ENCODE assay signal across 18 cellular contexts in the genomic region with DNA sequence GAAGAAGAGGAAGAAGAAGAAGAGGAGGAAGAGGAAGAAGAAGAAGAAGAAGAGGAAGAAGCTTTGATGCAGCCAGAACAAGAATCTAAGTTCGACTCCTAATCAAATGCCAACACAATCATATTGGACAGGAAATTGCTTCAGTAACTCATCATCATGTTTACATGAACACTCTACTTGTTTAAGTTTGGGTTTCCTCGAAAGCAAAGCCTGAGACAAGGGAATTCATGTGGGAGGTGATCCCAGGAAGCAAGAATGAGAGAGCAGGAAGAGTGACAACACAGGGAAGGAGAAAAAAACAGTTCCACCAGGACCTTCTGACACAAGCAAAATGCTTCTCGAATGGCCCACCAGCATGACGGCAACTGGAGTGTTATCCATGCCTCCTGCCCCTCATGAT.
DNase-seq lines count a peak whose midpoint lies in the region; ATAC-seq and TF ChIP-seq lines count a peak whose summit lies in the region.
"Had no signal": no experiment of that assay in that cellular context is flagged by ENCODE, and none has a peak within 500 bp of the region (broad histone marks: within the 10 kb centered on the region; RNA-seq: fewer than 3 reads in every experiment).

No MANE protein-coding gene starts in this region.

- H3K4me1 Mint-ChIP-seq in MCF 10A (ENCODE audit: insufficient read depth, unreplicated experiment): no peaks in the 10 kb centered on the region
- H3K4me1 Mint-ChIP-seq: CD4-positive, CD25-positive, alpha-beta regulatory T cell; CD8-positive, alpha-beta memory T cell; GM23338 had no signal

- H3K4me1 ChIP-seq in mammary epithelial cell (ENCODE audit: insufficient read depth, low read length): no peaks in the 10 kb centered on the region
- H3K4me1 ChIP-seq: BE2C, Caco-2 had no signal

- peaks cover 3% of the 10 kb centered on the region for H4K20me1 ChIP-seq in mammary epithelial cell (ENCODE audit: insufficient read depth, low read length)

- dilution Hi-C loops in mammary epithelial cell (cut with HindIII; ENCODE audit: low sequenced_read_pairs): no loop called here

- in situ Hi-C loops in mammary epithelial cell (cut with MboI; ENCODE audit: low sequenced_read_pairs in 2 of 2): no loop called here

- no peak overlapping the region for H3K9ac ChIP-seq in mammary epithelial cell (ENCODE audit: insufficient read depth, low read length)

- no peak overlapping the region for H3K4me2 ChIP-seq in mammary epithelial cell (ENCODE audit: insufficient read depth, low read depth, low read length)
- H3K4me2 ChIP-seq: GM23338 had no signal

- H3K9me3 ChIP-seq in mammary epithelial cell (replicated peaks; ENCODE audit: insufficient read depth, low read length): no peaks in the 10 kb centered on the region
- H3K9me3 ChIP-seq: BE2C, Caco-2 had no signal

- H3K36me3 ChIP-seq in mammary epithelial cell (ENCODE audit: insufficient read depth, low read length): no peaks in the 10 kb centered on the region
- H3K36me3 ChIP-seq: BE2C had no signal

- H3K4me3 ChIP-seq in mammary epithelial cell (replicated peaks in 1 of 3; ENCODE audit: insufficient read depth in 1 of 3, low read depth in 2 of 3, low read length in 3 of 3): no peak overlapping the region
- no peak overlapping the region for H3K4me3 ChIP-seq in choroid plexus epithelial cell (ENCODE audit: low read depth, low read length)
- H3K4me3 ChIP-seq: GM12878, GM23338 had no signal

- POLR2A ChIA-PET in MCF 10A (lab: Yijun Ruan, JAX): interaction anchor here (1.2 kb wide), 1 partner anchor 685 kb away, joined by 4 read pairs; a partner anchor contains a TSS

- CTCF ChIA-PET in MCF 10A (lab: Yijun Ruan, JAX) (no interaction called here), mammary epithelial cell (lab: Charles Lee; ENCODE audit: low non-redundant PET) (no interaction called here)

- intact Hi-C loops in MCF 10A (cut with micrococcal nuclease): no loop called here
- intact Hi-C loops in mammary epithelial cell (cut with micrococcal nuclease): no loop called here

- DNase-seq in MCF 10A (ENCODE audit: unreplicated experiment) (peak; percentile 16), mammary epithelial cell (no peak), H4 (ENCODE audit: low spot score) (peak; percentile 53), choroid plexus epithelial cell (ENCODE audit: low read depth) (peak; percentile 6), AML-193 (lab: John Stamatoyannopoulos, UW) (no peak), COLO668 (lab: John Stamatoyannopoulos, UW; ENCODE audit: unreplicated experiment) (no peak)
- DNase-seq: 8988T; BE2C; C1 segment of cervical spinal cord; Caco-2; CD4-positive, CD25-positive, alpha-beta regulatory T cell; CD8-positive, alpha-beta memory T cell; H7; KG1 had no signal

- no peak overlapping the region for H3K27ac ChIP-seq in mammary epithelial cell (ENCODE audit: insufficient read depth, low read depth, low read length)

- H3K27ac Mint-ChIP-seq in MCF 10A (ENCODE audit: low read depth, unreplicated experiment): no peak overlapping the region
- H3K27ac Mint-ChIP-seq: CD4-positive, CD25-positive, alpha-beta regulatory T cell; CD8-positive, alpha-beta memory T cell; GM23338 had no signal

- peaks cover 62% of the 10 kb centered on the region for H3K27me3 Mint-ChIP-seq in MCF 10A (ENCODE audit: insufficient read depth, unreplicated experiment)
- H3K27me3 Mint-ChIP-seq: CD4-positive, CD25-positive, alpha-beta regulatory T cell had no signal

- no peaks in the 10 kb centered on the region for H3K79me2 ChIP-seq in mammary epithelial cell (ENCODE audit: insufficient read depth, low read length)

- BruUV-seq in MCF 10A (replicated peaks; lab: Mats Ljungman, UMichigan): no TSS peak
- BruUV-seq in mammary epithelial cell (replicated peaks; lab: Mats Ljungman, UMichigan): no TSS peak

- H3K36me3 Mint-ChIP-seq in MCF 10A (ENCODE audit: insufficient read depth, unreplicated experiment): no peaks in the 10 kb centered on the region
- H3K36me3 Mint-ChIP-seq: CD4-positive, CD25-positive, alpha-beta regulatory T cell; CD8-positive, alpha-beta memory T cell had no signal

- no peak for ATAC-seq in GM21619 (IDR thresholded peaks at IDR 0.05; ENCODE audit: unreplicated experiment)
- ATAC-seq: GM12878, GM23338, HCT116 had no signal

- no peak overlapping the region for H3K4me3 Mint-ChIP-seq in MCF 10A (ENCODE audit: unreplicated experiment)
- H3K4me3 Mint-ChIP-seq: CD4-positive, CD25-positive, alpha-beta regulatory T cell; CD8-positive, alpha-beta memory T cell; GM23338 had no signal

- no peaks in the 10 kb centered on the region for H3K9me3 Mint-ChIP-seq in MCF 10A (ENCODE audit: unreplicated experiment)
- H3K9me3 Mint-ChIP-seq: CD8-positive, alpha-beta memory T cell; GM23338 had no signal

- 68% methylated on average over 4 of the region's 4 CpGs for WGBS in mammary epithelial cell (ENCODE audit: low coverage, missing lambda C conversion rate)

- TF ChIP-seq CTCF in MCF 10A (IDR thresholded peaks at IDR 0.05; ENCODE audit: unreplicated experiment): no peak
- no peak for TF ChIP-seq CTCF in mammary epithelial cell (conservative IDR thresholded peaks at IDR 0.05 in 1 of 2, IDR thresholded peaks at IDR 0.05 in 1 of 2; ENCODE audit: extremely low read depth in 1 of 2, insufficient read depth in 1 of 2, low read depth in 1 of 2, low read length in 2 of 2)
- TF ChIP-seq CTCF in choroid plexus epithelial cell (conservative IDR thresholded peaks at IDR 0.05; ENCODE audit: low read depth, low read length): no peak

- H3K27me3 ChIP-seq in mammary epithelial cell (ENCODE audit: insufficient read depth, low read length): no peaks in the 10 kb centered on the region
- H3K27me3 ChIP-seq: BE2C had no signal

- H2AFZ ChIP-seq in mammary epithelial cell (ENCODE audit: low read depth, low read length): no peak overlapping the region
- H2AFZ ChIP-seq: GM23338 had no signal

Comparison
In these comparisons a context has a peak if more than half of its experiments do, and no peak if none do; other contexts are left out.
1. DNase-seq: peak in MCF 10A (single experiment), H4 (single experiment) and choroid plexus epithelial cell (single experiment); none in mammary epithelial cell (single experiment), AML-193 (0 of 2) and COLO668 (single experiment).